Comparison of ENCODE assay signal across 19 cellular contexts in genomic region chr12:1738480-1738879, GRCh38.
"Had no signal": no experiment of that assay in that cellular context is flagged by ENCODE, and none has a peak within 500 bp of the region (broad histone marks: within the 10 kb centered on the region; RNA-seq: fewer than 3 reads in every experiment).

No MANE protein-coding gene starts in this region.

- H3K27me3 Mint-ChIP-seq: activated naive CD8-positive, alpha-beta T cell treated with anti-CD3 and anti-CD28 coated beads, Interleukin-2, amount 50 U/mL, for 24 hours; activated T-helper 17 cell treated with anti-CD3 and anti-CD28 coated beads, Interleukin-2, amount 50 U/mL, for 72 hours; naive thymus-derived CD4-positive, alpha-beta T cell; stimulated activated naive CD8-positive, alpha-beta T cell treated with anti-CD3 and anti-CD28 coated beads, Interleukin-15, Interleukin-2, amounts not matched to agents 100 ng/mL and 50 ng/mL, for 24 hours had no signal

- H3K9me3 ChIP-seq: mucosa of descending colon, sigmoid colon, SJCRH30, spleen, testis had no signal

- ATAC-seq: activated naive CD8-positive, alpha-beta T cell treated with anti-CD3 and anti-CD28 coated beads, Interleukin-2, amount 50 U/mL, for 24 hours; activated T-helper 17 cell treated with anti-CD3 and anti-CD28 coated beads, Interleukin-2, amount 50 U/mL, for 72 hours; heart right ventricle; left lobe of liver; naive thymus-derived CD4-positive, alpha-beta T cell had no signal

- H3K9me3 Mint-ChIP-seq: activated naive CD8-positive, alpha-beta T cell treated with anti-CD3 and anti-CD28 coated beads, Interleukin-2, amount 50 U/mL, for 24 hours; activated T-helper 17 cell treated with anti-CD3 and anti-CD28 coated beads, Interleukin-2, amount 50 U/mL, for 72 hours; stimulated activated naive CD8-positive, alpha-beta T cell treated with anti-CD3 and anti-CD28 coated beads, Interleukin-15, Interleukin-2, amounts not matched to agents 100 ng/mL and 50 ng/mL, for 24 hours had no signal

- H3K4me1 ChIP-seq: SJCRH30 had no signal

- H3K27ac ChIP-seq: sigmoid colon, SJCRH30, spleen, testis, VCaP had no signal

- H3K36me3 ChIP-seq: heart right ventricle, sigmoid colon, spleen had no signal

- H3K27ac Mint-ChIP-seq: activated naive CD8-positive, alpha-beta T cell treated with anti-CD3 and anti-CD28 coated beads, Interleukin-2, amount 50 U/mL, for 24 hours; activated T-helper 17 cell treated with anti-CD3 and anti-CD28 coated beads, Interleukin-2, amount 50 U/mL, for 72 hours; stimulated activated naive CD8-positive, alpha-beta T cell treated with anti-CD3 and anti-CD28 coated beads, Interleukin-15, Interleukin-2, amounts not matched to agents 100 ng/mL and 50 ng/mL, for 24 hours had no signal

- H3K4me3 Mint-ChIP-seq: activated naive CD8-positive, alpha-beta T cell treated with anti-CD3 and anti-CD28 coated beads, Interleukin-2, amount 50 U/mL, for 24 hours; activated T-helper 17 cell treated with anti-CD3 and anti-CD28 coated beads, Interleukin-2, amount 50 U/mL, for 72 hours; stimulated activated naive CD8-positive, alpha-beta T cell treated with anti-CD3 and anti-CD28 coated beads, Interleukin-15, Interleukin-2, amounts not matched to agents 100 ng/mL and 50 ng/mL, for 24 hours had no signal

- H3K4me3 ChIP-seq: heart right ventricle, mucosa of descending colon, sigmoid colon, SJCRH30, spleen, testis had no signal

- H3K27me3 ChIP-seq: heart right ventricle, sigmoid colon, SJCRH30, spleen, testis had no signal

- DNase-seq: activated CD4-positive, alpha-beta T cell treated with anti-CD3 and anti-CD28 coated beads, Interleukin-2, amount 50 U/mL, for 48 hours; activated naive CD4-positive, alpha-beta T cell treated with Interleukin-2 at 50 U/mL for 16 hours; activated naive CD8-positive, alpha-beta T cell treated with anti-CD3 and anti-CD28 coated beads, Interleukin-2, amount 50 U/mL, for 24 hours; aorta; heart right ventricle; islet precursor cell; mammary epithelial cell; mucosa of descending colon; naive thymus-derived CD4-positive, alpha-beta T cell; nucleus accumbens; sigmoid colon; SJCRH30; spleen; T-helper 9 cell; testis had no signal
